9 cellular contexts compared by ENCODE assay signal in genomic region chr3:45647148-45647619, GRCh38. TPM values are rescaled to one million over a fixed set of nuclear protein-coding genes. Genes with fewer than 3 reads are reported as not detected.
DNase-seq lines count a peak whose midpoint lies in the region; ATAC-seq and TF ChIP-seq lines count a peak whose summit lies in the region.
"Had no signal": no experiment of that assay in that cellular context is flagged by ENCODE, and none has a peak within 500 bp of the region (broad histone marks: within the 10 kb centered on the region; RNA-seq: fewer than 3 reads in every experiment).

No MANE protein-coding gene starts in this region.

- H3K27ac Mint-ChIP-seq in activated CD8-positive, alpha-beta memory T cell treated with anti-CD3 and anti-CD28 coated beads, Interleukin-2, amount 10 ng/mL, durations not matched to agents 7 days and 5 days, result no peak overlapping the region

- no peak overlapping the region for H3K4me3 Mint-ChIP-seq in activated CD8-positive, alpha-beta memory T cell treated with anti-CD3 and anti-CD28 coated beads, Interleukin-2, amount 10 ng/mL, durations not matched to agents 7 days and 5 days

- peak; percentile 8 for DNase-seq in activated CD8-positive, alpha-beta memory T cell treated with anti-CD3 and anti-CD28 coated beads, Interleukin-2, amount 10 ng/mL, durations not matched to agents 7 days and 5 days
- no peak for DNase-seq in activated CD8-positive, alpha-beta memory T cell treated with anti-CD3 and anti-CD28 coated beads, Interleukin-2, amount 50 U/mL, for 48 hours
- peak; percentile 66 for DNase-seq in astrocyte of the hippocampus (ENCODE audit: low read depth, low spot score)
- no peak for DNase-seq in left colon
- no peak for DNase-seq in aorta
- DNase-seq in pons (ENCODE audit: low spot score), result no peak
- no peak for DNase-seq in lower leg skin (ENCODE audit: low spot score in 2 of 2)
- no peak for DNase-seq in hypothalamus (lab: John Stamatoyannopoulos, UW)

- H3K9me3 ChIP-seq in aorta (ENCODE audit: control insufficient read depth, low read length), result no peaks in the 10 kb centered on the region

- no peaks in the 10 kb centered on the region for H3K27me3 Mint-ChIP-seq in activated CD8-positive, alpha-beta memory T cell treated with anti-CD3 and anti-CD28 coated beads, Interleukin-2, amount 10 ng/mL, durations not matched to agents 7 days and 5 days

- CTCF ChIA-PET in activated CD8-positive, alpha-beta memory T cell treated with anti-CD3 and anti-CD28 coated beads, Interleukin-2, amount 10 ng/mL, durations not matched to agents 7 days and 5 days (lab: Charles Lee), result interaction anchor here (0.6 to 1.5 kb wide), 3 partner anchors 11 to 14 kb away, joined by 3 read pairs; no protein-coding TSS in a partner anchor

- H3K4me3 ChIP-seq in aorta (ENCODE audit: low read length in 2 of 2), result no peak overlapping the region
- H3K4me3 ChIP-seq in lower leg skin (ENCODE audit: low read depth, poor library complexity, severe bottlenecking), result no peak overlapping the region
- H3K4me3 ChIP-seq: BLaER1 had no signal

- no peak for TF ChIP-seq POLR2A in lower leg skin (IDR thresholded peaks at IDR 0.05)

- H3K4me1 ChIP-seq in aorta (ENCODE audit: control insufficient read depth in 1 of 2, insufficient read depth in 2 of 2, low read length in 2 of 2), result peaks cover 0 to 8% of the 10 kb centered on the region in 2 donors

- H3K27ac ChIP-seq in aorta (ENCODE audit: low read depth in 1 of 2, low read length in 2 of 2), result peak overlapping the region in 1 of 2 donors; percentile 66
- H3K27ac ChIP-seq: BLaER1 had no signal

- no peaks in the 10 kb centered on the region for H3K27me3 ChIP-seq in aorta (ENCODE audit: control insufficient read depth in 1 of 2, insufficient read depth in 2 of 2, low read length in 1 of 2)
- H3K27me3 ChIP-seq: BLaER1 had no signal

- H3K36me3 Mint-ChIP-seq in activated CD8-positive, alpha-beta memory T cell treated with anti-CD3 and anti-CD28 coated beads, Interleukin-2, amount 10 ng/mL, durations not matched to agents 7 days and 5 days, result peaks cover 23% of the 10 kb centered on the region

- intact Hi-C loops in left colon (cut with DNase I, micrococcal nuclease) (no loop called here), aorta (cut with DNase I) (loop anchor here in 1 of 2 donors (5.0 kb wide), 1 partner anchor 40 kb away; no protein-coding TSS in a partner anchor), lower leg skin (cut with DNase I; ENCODE audit: low total_unique reads) (no loop called here)

- peaks cover 6% of the 10 kb centered on the region for H3K4me1 Mint-ChIP-seq in activated CD8-positive, alpha-beta memory T cell treated with anti-CD3 and anti-CD28 coated beads, Interleukin-2, amount 10 ng/mL, durations not matched to agents 7 days and 5 days

- no peak for TF ChIP-seq CTCF in lower leg skin (IDR thresholded peaks at IDR 0.05)

- WGBS in aorta, 2 donors, result 47% methylated on average over 6 of the region's 6 CpGs
- WGBS in lower leg skin, 2 donors, result 56 to 60% methylated on average over 6 of the region's 6 CpGs

- no peak for ATAC-seq in activated CD8-positive, alpha-beta memory T cell treated with anti-CD3 and anti-CD28 coated beads, Interleukin-2, amount 10 ng/mL, durations not matched to agents 7 days and 5 days
- ATAC-seq in left colon (peak; percentile 95), aorta (ENCODE audit: low FRiP score) (peak; percentile 81)

- H3K9me3 Mint-ChIP-seq in activated CD8-positive, alpha-beta memory T cell treated with anti-CD3 and anti-CD28 coated beads, Interleukin-2, amount 10 ng/mL, durations not matched to agents 7 days and 5 days (ENCODE audit: low read depth), result no peaks in the 10 kb centered on the region

- H3K36me3 ChIP-seq in aorta (ENCODE audit: control insufficient read depth in 1 of 2, insufficient read depth in 2 of 2, low read length in 1 of 2), result no peaks in the 10 kb centered on the region

RNA-seq across cellular contexts. Expression of gene SACM1L, which starts 42.0 kb away (rescaled TPM):
- total RNA-seq in activated CD8-positive, alpha-beta memory T cell treated with anti-CD3 and anti-CD28 coated beads, Interleukin-2, amount 10 ng/mL, durations not matched to agents 7 days and 5 days, result 10 to 100 TPM; 71.6 to 88.7 TPM
- total RNA-seq in left colon (10 to 100 TPM; 53.1 to 53.9 TPM), aorta (10 to 100 TPM; 44.5 to 52.3 TPM), lower leg skin (10 to 100 TPM; 23.8 to 34.6 (median 32.1) TPM)
- polyA plus RNA-seq in aorta, result 10 to 100 TPM; 16.4 to 25.9 TPM

RNA-seq across cellular contexts. Expression of gene LIMD1, which starts 52.6 kb away (rescaled TPM):
- 10 to 100 TPM; 47.7 to 65.2 TPM for total RNA-seq in activated CD8-positive, alpha-beta memory T cell treated with anti-CD3 and anti-CD28 coated beads, Interleukin-2, amount 10 ng/mL, durations not matched to agents 7 days and 5 days
- total RNA-seq in left colon (10 to 100 TPM; 35.0 to 42.6 TPM), aorta (10 to 100 TPM; 33.6 to 50.5 TPM), lower leg skin (10 to 100 TPM; 11.6 to 20.8 (median 16.8) TPM)
- polyA plus RNA-seq in aorta, result 1 to 10 TPM; 4.4 to 7.7 TPM

Comparison
In these comparisons a context has a peak if more than half of its experiments do, and no peak if none do; other contexts are left out.
1. DNase-seq: peak in activated CD8-positive, alpha-beta memory T cell treated with anti-CD3 and anti-CD28 coated beads, Interleukin-2, amount 10 ng/mL, durations not matched to agents 7 days and 5 days (single experiment) and astrocyte of the hippocampus (single experiment); none in activated CD8-positive, alpha-beta memory T cell treated with anti-CD3 and anti-CD28 coated beads, Interleukin-2, amount 50 U/mL, for 48 hours (single experiment), left colon (0 of 2), aorta (0 of 2), pons (single experiment), lower leg skin (0 of 2) and hypothalamus (0 of 51).